ENCODE assay signal across 1 cellular context in the genomic region with DNA sequence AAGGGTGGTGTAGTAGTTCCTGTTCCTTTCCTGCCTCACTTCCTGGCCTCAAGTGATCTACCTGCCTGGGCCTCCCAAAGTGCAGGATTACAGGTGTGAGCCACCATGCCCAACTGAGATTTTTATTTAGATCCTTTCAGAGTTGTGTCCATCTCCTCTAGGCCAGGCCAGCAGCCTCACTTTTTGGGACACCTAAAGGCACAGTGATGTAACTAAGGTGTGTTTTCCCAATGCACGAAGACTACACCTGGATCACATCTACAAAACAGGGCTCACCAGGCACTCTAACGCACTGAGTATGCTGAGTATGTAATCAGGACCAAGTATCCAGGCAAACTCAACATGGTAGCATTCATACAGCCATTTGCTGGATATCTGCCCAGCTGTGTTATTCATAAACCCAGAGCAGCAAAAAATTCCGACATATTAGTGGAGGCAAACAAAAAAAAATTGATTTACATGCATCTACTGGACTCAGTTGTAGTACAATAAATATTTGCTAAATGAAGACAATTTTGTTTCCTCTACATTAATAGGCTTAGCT.
TF ChIP-seq lines count a peak whose summit lies in the region.

No MANE protein-coding gene starts in this region.

TF ChIP-seq in IMR-90, 13 proteins besides CTCF, POLR2A, EP300 and RAD21 (continued from another document):
- TF ChIP-seq BHLHE40 (IDR thresholded peaks at IDR 0.05; ENCODE audit: low read depth, low read length): no peak
- no peak for TF ChIP-seq FOS (IDR thresholded peaks at IDR 0.05; ENCODE audit: low read depth, low read length)
- TF ChIP-seq SMC3 (IDR thresholded peaks at IDR 0.05; ENCODE audit: low read depth, low read length): no peak
- TF ChIP-seq MAZ (IDR thresholded peaks at IDR 0.05; ENCODE audit: borderline replicate concordance, low read depth, low read length): no peak
- TF ChIP-seq MAFK (IDR thresholded peaks at IDR 0.05; ENCODE audit: low read depth, low read length): no peak
